2 cellular contexts compared by ENCODE assay signal in the genomic region with DNA sequence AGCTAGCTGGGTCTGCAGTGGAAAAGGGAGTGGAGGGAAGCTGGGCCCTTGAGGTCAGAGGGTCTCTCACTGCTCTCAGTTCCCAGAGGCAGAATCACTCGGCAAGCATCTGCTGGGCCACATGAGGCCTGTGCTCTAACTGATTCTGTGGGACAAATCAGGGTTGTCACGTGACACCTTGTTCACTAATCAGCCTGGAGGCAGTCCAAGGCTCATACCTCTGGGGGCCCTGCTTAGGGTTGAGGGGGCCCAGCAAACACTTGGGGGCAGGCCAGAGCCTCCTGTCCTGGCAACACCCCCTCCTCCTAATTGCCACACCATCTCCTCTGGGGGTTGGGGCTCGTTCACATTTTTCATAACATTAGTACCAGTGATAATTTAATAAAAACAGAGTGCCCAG.
TF ChIP-seq lines count a peak whose summit lies in the region.

No MANE protein-coding gene starts in this region.

TF ChIP-seq in IMR-90, 13 proteins besides CTCF, POLR2A, EP300 and RAD21:
- TF ChIP-seq FOS (IDR thresholded peaks at IDR 0.05; ENCODE audit: low read depth, low read length): no peak
- TF ChIP-seq, protein P1, sequence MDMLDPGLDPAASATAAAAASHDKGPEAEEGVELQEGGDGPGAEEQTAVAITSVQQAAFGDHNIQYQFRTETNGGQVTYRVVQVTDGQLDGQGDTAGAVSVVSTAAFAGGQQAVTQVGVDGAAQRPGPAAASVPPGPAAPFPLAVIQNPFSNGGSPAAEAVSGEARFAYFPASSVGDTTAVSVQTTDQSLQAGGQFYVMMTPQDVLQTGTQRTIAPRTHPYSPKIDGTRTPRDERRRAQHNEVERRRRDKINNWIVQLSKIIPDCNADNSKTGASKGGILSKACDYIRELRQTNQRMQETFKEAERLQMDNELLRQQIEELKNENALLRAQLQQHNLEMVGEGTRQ (IDR thresholded peaks at IDR 0.05; ENCODE audit: low read depth, low read length): peak; percentile 44; the same call in 1 of the 2 replicates

TF ChIP-seq in H1, 55 proteins besides CTCF, POLR2A, EP300 and RAD21:
- TF ChIP-seq JUND (IDR thresholded peaks at IDR 0.05; ENCODE audit: low read length) (no peak), SIX5 (IDR thresholded peaks at IDR 0.05; ENCODE audit: low read depth, low read length) (no peak), KDM1A (IDR thresholded peaks at IDR 0.05; ENCODE audit: borderline replicate concordance, low read length) (no peak), SP4 (IDR thresholded peaks at IDR 0.05; ENCODE audit: low read length) (no peak), CREB1 (IDR thresholded peaks at IDR 0.05) (no peak), HDAC2 (IDR thresholded peaks at IDR 0.05; ENCODE audit: borderline replicate concordance in 1 of 2, low read depth in 2 of 2, low read length in 2 of 2) (no peak), ASH2L (IDR thresholded peaks at IDR 0.05; ENCODE audit: low read length) (no peak)
- TF ChIP-seq, protein P2, sequence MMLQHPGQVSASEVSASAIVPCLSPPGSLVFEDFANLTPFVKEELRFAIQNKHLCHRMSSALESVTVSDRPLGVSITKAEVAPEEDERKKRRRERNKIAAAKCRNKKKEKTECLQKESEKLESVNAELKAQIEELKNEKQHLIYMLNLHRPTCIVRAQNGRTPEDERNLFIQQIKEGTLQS (IDR thresholded peaks at IDR 0.05; ENCODE audit: insufficient read depth, low read depth, low read length): no peak
